In the genomic region with DNA sequence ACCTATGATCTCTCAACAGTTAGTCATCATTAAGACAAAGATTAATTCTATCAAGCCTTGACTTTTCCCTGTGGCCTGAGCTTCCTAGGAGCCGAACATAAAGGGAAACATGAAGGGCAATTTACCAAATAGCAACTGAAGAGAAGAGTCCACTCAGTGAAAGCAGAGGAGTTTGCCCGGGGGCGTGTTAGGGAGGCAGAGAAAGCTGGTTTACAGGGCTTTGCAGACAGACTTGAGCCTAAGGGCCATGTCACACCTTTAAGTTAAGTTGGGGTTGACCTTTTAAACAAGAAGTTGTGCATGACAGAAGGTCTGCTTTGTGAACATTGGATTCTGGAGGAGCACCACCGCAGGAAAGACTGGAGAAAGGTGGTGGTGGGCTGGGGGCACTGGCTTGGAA, we compare ENCODE assay signal across 29 cellular contexts.
"Had no signal": no experiment of that assay in that cellular context is flagged by ENCODE, and none has a peak within 500 bp of the region (broad histone marks: within the 10 kb centered on the region; RNA-seq: fewer than 3 reads in every experiment).

No MANE protein-coding gene starts in this region.

- H3K27me3 ChIP-seq: brain microvascular endothelial cell, SJCRH30 had no signal

- H3K36me3 Mint-ChIP-seq: activated CD8-positive, alpha-beta memory T cell treated with anti-CD3 and anti-CD28 coated beads, Interleukin-2, amount 10 ng/mL, durations not matched to agents 7 days and 5 days had no signal

- ATAC-seq: activated CD8-positive, alpha-beta memory T cell treated with anti-CD3 and anti-CD28 coated beads, Interleukin-2, amount 10 ng/mL, durations not matched to agents 7 days and 5 days; activated naive CD4-positive, alpha-beta T cell treated with anti-CD3 and anti-CD28 coated beads, Interleukin-2, amount 50 U/mL, for 72 hours; Panc1 had no signal

- H3K4me3 ChIP-seq: SJCRH30, SK-N-MC had no signal

- H3K4me1 ChIP-seq: SJCRH30 had no signal

- H3K27ac ChIP-seq: brain microvascular endothelial cell, SJCRH30, SK-N-MC, WERI-Rb-1 had no signal

- DNase-seq: activated CD4-positive, alpha-beta memory T cell treated with anti-CD3 and anti-CD28 coated beads, Interleukin-2, amount 10 ng/mL, durations not matched to agents 7 days and 5 days; activated CD4-positive, alpha-beta T cell treated with anti-CD3 and anti-CD28 coated beads for 1 hour; activated CD4-positive, alpha-beta T cell treated with anti-CD3 and anti-CD28 coated beads for 48 hours; activated CD4-positive, CD25-positive, alpha-beta regulatory T cell; activated CD8-positive, alpha-beta memory T cell treated with anti-CD3 and anti-CD28 coated beads for 24 hours; activated CD8-positive, alpha-beta memory T cell treated with anti-CD3 and anti-CD28 coated beads, Interleukin-2, amount 10 ng/mL, durations not matched to agents 7 days and 5 days; activated CD8-positive, alpha-beta memory T cell treated with anti-CD3 and anti-CD28 coated beads, Interleukin-2, amount 50 U/mL, for 48 hours; activated effector memory CD4-positive, alpha-beta T cell treated with anti-CD3 and anti-CD28 coated beads, Interleukin-2, amount 50 U/mL, for 16 hours; activated naive CD4-positive, alpha-beta T cell; activated T-cell treated with anti-CD3 and anti-CD28 coated beads, Interleukin-2, amount 50 U/mL, for 48 hours; amniotic stem cell; aorta; brain microvascular endothelial cell; central memory CD4-positive, alpha-beta T cell; NCI-H1048; NCI-H1105 treated with DMSO at 0.1 percent for 48 hours; NCI-H1436; NCI-H1694; NCI-H1930; NCI-H2081 treated with DMSO at 0.1 percent for 48 hours; NCI-H345; NCI-H524 treated with DMSO at 0.1 percent for 48 hours; SHP77; SJCRH30; T1000; WERI-Rb-1 had no signal

- H3K9me3 ChIP-seq: SJCRH30 had no signal

- H3K27ac Mint-ChIP-seq: activated CD4-positive, alpha-beta memory T cell treated with anti-CD3 and anti-CD28 coated beads, Interleukin-2, amount 10 ng/mL, durations not matched to agents 7 days and 5 days; activated CD8-positive, alpha-beta memory T cell treated with anti-CD3 and anti-CD28 coated beads, Interleukin-2, amount 10 ng/mL, durations not matched to agents 7 days and 5 days; activated naive CD4-positive, alpha-beta T cell treated with anti-CD3 and anti-CD28 coated beads, Interleukin-2, amount 50 U/mL, for 72 hours had no signal

- H3K36me3 ChIP-seq: brain microvascular endothelial cell, SJCRH30, WERI-Rb-1 had no signal

- H3K27me3 Mint-ChIP-seq: activated CD4-positive, alpha-beta memory T cell treated with anti-CD3 and anti-CD28 coated beads, Interleukin-2, amount 10 ng/mL, durations not matched to agents 7 days and 5 days had no signal

- H3K4me3 Mint-ChIP-seq: activated CD4-positive, alpha-beta memory T cell treated with anti-CD3 and anti-CD28 coated beads, Interleukin-2, amount 10 ng/mL, durations not matched to agents 7 days and 5 days; activated CD8-positive, alpha-beta memory T cell treated with anti-CD3 and anti-CD28 coated beads, Interleukin-2, amount 10 ng/mL, durations not matched to agents 7 days and 5 days had no signal
